ENCODE assay signal across 1 cellular context in the genomic region with DNA sequence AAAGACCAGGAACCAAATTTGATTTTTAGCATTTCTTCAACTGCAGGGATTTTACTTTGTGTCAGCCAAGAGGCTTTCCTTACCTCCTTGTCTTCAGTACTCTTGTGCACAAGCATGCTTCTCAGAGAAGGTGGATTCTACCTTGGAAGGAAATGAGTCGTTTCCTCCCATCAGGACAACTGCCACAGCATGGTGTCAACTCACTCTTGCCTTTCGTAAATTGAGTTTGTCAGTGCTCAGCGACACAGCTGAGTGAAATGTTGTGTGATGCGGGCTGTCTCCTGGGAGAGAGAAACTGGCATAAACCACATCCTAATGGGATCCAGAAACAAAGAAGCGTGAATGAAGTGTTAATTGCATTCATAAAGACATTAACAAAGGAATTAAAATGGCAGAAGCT.
TF ChIP-seq lines count a peak whose summit lies in the region.

No MANE protein-coding gene starts in this region.

TF ChIP-seq in HCT116, 20 proteins besides CTCF, POLR2A, EP300 and RAD21:
- TF ChIP-seq CEBPB (IDR thresholded peaks at IDR 0.05; ENCODE audit: low read depth) (no peak), FOSL1 (IDR thresholded peaks at IDR 0.05; ENCODE audit: low read depth) (0 out of 2 replicates have a peak, but pooled peaks have one; percentile 21)
- TF ChIP-seq, protein P1, sequence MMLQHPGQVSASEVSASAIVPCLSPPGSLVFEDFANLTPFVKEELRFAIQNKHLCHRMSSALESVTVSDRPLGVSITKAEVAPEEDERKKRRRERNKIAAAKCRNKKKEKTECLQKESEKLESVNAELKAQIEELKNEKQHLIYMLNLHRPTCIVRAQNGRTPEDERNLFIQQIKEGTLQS (IDR thresholded peaks at IDR 0.05) = no peak
TF ChIP-seq in HCT116: peak in this region for 1.
